In the genomic region with DNA sequence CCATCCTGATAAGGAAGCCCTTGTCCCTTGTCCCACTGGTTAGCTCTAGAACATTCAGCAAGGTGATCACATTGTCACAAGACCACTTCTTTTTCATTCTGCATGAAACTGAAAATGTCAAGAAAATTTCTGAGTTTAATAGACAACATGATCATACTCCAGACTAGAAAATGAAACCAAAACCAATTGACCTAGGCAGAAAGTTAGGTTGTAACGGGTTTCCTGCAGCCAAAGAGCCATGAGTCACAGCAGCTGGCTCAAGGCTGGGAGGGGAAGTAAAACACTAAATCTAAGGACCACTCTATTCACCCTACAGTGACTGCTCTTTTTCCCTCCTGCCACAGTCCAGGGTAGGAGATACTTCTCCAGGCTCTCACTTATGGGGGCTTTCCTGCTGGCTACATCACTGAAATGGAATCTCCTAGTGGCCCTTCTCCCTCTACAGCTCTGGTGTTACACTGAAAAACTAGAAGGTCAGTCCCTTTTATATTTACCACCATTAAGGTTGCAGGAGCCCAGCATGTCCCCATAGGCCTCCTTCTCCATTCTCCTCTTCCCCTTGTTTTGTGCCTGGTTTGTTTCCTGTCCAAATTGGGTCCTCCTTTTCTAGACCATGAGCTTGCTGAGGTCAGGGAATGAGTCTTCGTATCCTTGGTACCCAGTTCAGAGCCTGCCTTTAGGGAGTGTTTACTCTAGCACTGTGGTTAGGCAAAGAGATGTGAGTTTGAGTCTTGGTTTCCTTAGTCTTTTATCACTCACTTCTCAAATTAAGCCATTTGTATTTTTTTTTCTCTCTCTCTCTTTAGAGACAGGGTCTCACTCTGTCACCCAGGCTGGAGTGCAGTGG, we compare ENCODE assay signal across 1 cellular context.
A peak's percentile ranks its signal among the peaks of the same experiment; 100 is the strongest.
TF ChIP-seq lines count a peak whose summit lies in the region.

No MANE protein-coding gene starts in this region.

TF ChIP-seq in SK-N-SH, 30 proteins besides CTCF, POLR2A, EP300 and RAD21 (continued from another document):
- TF ChIP-seq, protein P1, sequence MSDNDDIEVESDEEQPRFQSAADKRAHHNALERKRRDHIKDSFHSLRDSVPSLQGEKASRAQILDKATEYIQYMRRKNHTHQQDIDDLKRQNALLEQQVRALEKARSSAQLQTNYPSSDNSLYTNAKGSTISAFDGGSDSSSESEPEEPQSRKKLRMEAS (IDR thresholded peaks at IDR 0.05; ENCODE audit: low read depth): peak; percentile 62; the same call in 1 of the 2 replicates
- TF ChIP-seq, protein P2, sequence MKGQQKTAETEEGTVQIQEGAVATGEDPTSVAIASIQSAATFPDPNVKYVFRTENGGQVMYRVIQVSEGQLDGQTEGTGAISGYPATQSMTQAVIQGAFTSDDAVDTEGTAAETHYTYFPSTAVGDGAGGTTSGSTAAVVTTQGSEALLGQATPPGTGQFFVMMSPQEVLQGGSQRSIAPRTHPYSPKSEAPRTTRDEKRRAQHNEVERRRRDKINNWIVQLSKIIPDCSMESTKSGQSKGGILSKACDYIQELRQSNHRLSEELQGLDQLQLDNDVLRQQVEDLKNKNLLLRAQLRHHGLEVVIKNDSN (IDR thresholded peaks at IDR 0.05; ENCODE audit: borderline replicate concordance, low read depth): no peak
- TF ChIP-seq FOXM1 (IDR thresholded peaks at IDR 0.05; ENCODE audit: low read depth): no peak
- TF ChIP-seq RXRA (IDR thresholded peaks at IDR 0.05; ENCODE audit: borderline replicate concordance, low read depth): no peak
- TF ChIP-seq FOXJ3 (CRISPR knock-in tag; IDR thresholded peaks at IDR 0.05): no peak
- TF ChIP-seq, protein P3, sequence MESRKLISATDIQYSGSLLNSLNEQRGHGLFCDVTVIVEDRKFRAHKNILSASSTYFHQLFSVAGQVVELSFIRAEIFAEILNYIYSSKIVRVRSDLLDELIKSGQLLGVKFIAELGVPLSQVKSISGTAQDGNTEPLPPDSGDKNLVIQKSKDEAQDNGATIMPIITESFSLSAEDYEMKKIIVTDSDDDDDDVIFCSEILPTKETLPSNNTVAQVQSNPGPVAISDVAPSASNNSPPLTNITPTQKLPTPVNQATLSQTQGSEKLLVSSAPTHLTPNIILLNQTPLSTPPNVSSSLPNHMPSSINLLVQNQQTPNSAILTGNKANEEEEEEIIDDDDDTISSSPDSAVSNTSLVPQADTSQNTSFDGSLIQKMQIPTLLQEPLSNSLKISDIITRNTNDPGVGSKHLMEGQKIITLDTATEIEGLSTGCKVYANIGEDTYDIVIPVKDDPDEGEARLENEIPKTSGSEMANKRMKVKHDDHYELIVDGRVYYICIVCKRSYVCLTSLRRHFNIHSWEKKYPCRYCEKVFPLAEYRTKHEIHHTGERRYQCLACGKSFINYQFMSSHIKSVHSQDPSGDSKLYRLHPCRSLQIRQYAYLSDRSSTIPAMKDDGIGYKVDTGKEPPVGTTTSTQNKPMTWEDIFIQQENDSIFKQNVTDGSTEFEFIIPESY (IDR thresholded peaks at IDR 0.05; ENCODE audit: borderline replicate concordance, low read depth): no peak
- no peak for TF ChIP-seq MEF2A (IDR thresholded peaks at IDR 0.05; ENCODE audit: borderline replicate concordance, low read depth)
- no peak for TF ChIP-seq MXI1 (IDR thresholded peaks at IDR 0.05; ENCODE audit: low read depth, low read length)
- peak; percentile 35; the same call in 1 of the 2 replicates for TF ChIP-seq GABPA (IDR thresholded peaks at IDR 0.05; ENCODE audit: low read depth)
- no peak for TF ChIP-seq RCOR1 (IDR thresholded peaks at IDR 0.05; ENCODE audit: low read length)
- peak; percentile 82; the same call in 1 of the 2 replicates for TF ChIP-seq FOSL2 (IDR thresholded peaks at IDR 0.05; ENCODE audit: borderline replicate concordance, low read depth)
- peak; percentile 56; the same call in 1 of the 2 replicates for TF ChIP-seq TCF12 (IDR thresholded peaks at IDR 0.05)
- TF ChIP-seq NFIC (IDR thresholded peaks at IDR 0.05; ENCODE audit: borderline replicate concordance): no peak; the same call in 1 of the 2 replicates
- TF ChIP-seq, protein P4, sequence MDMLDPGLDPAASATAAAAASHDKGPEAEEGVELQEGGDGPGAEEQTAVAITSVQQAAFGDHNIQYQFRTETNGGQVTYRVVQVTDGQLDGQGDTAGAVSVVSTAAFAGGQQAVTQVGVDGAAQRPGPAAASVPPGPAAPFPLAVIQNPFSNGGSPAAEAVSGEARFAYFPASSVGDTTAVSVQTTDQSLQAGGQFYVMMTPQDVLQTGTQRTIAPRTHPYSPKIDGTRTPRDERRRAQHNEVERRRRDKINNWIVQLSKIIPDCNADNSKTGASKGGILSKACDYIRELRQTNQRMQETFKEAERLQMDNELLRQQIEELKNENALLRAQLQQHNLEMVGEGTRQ (IDR thresholded peaks at IDR 0.05; ENCODE audit: borderline replicate concordance, low read depth, low read length): no peak
- no peak for TF ChIP-seq CHD2 (IDR thresholded peaks at IDR 0.05; ENCODE audit: low read length, partially characterized antibody)
- TF ChIP-seq, protein P5, sequence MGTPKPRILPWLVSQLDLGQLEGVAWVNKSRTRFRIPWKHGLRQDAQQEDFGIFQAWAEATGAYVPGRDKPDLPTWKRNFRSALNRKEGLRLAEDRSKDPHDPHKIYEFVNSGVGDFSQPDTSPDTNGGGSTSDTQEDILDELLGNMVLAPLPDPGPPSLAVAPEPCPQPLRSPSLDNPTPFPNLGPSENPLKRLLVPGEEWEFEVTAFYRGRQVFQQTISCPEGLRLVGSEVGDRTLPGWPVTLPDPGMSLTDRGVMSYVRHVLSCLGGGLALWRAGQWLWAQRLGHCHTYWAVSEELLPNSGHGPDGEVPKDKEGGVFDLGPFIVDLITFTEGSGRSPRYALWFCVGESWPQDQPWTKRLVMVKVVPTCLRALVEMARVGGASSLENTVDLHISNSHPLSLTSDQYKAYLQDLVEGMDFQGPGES (IDR thresholded peaks at IDR 0.05; ENCODE audit: low read depth, low read length): no peak
- no peak for TF ChIP-seq POLR2AphosphoS5 (IDR thresholded peaks at IDR 0.05; ENCODE audit: low read depth, low read length)
- no peak for TF ChIP-seq TEAD4 (IDR thresholded peaks at IDR 0.05; ENCODE audit: borderline replicate concordance, insufficient read depth)
